In genomic region chr20:13649548-13649947, GRCh38 we compare ENCODE assay signal across 11 cellular contexts. TPM values are rescaled to one million over a fixed set of nuclear protein-coding genes. Genes with fewer than 3 reads are reported as not detected.
DNase-seq lines count a peak whose midpoint lies in the region; ATAC-seq and TF ChIP-seq lines count a peak whose summit lies in the region.
"Had no signal": no experiment of that assay in that cellular context is flagged by ENCODE, and none has a peak within 500 bp of the region (broad histone marks: within the 10 kb centered on the region; RNA-seq: fewer than 3 reads in every experiment).

No MANE protein-coding gene starts in this region.

- DNase-seq in M059J (ENCODE audit: low read depth) (peak; percentile 20), islet precursor cell (peak; percentile 78), testis (peak; percentile 37), ascending aorta (ENCODE audit: low spot score in 2 of 2) (no peak)
- no peak for DNase-seq in activated CD4-positive, alpha-beta T cell treated with anti-CD3 and anti-CD28 coated beads, Interleukin-2, amount 50 U/mL, for 48 hours
- DNase-seq: activated CD8-positive, alpha-beta memory T cell treated with anti-CD3 and anti-CD28 coated beads, Interleukin-2, amount 10 ng/mL, durations not matched to agents 7 days and 5 days; activated naive CD8-positive, alpha-beta T cell treated with anti-CD3 and anti-CD28 coated beads, Interleukin-2, amount 10 ng/mL, durations not matched to agents 7 days and 5 days; CD8-positive, alpha-beta memory T cell; NCI-H510A treated with DMSO at 0.1 percent for 48 hours had no signal

- 35 to 55% methylated on average over 4 of the region's 4 CpGs for WGBS in testis, 2 donors

- intact Hi-C loops in testis (cut with DNase I; ENCODE audit: low total_unique reads) = no loop called here
- intact Hi-C loops in ascending aorta (cut with DNase I) = no loop called here

- H3K27me3 Mint-ChIP-seq in brain = peaks cover 9% of the 10 kb centered on the region

- H3K27ac Mint-ChIP-seq in brain = peak overlapping the region in 3 of 5 experiments; percentile 53 to 75 (median 63)
- H3K27ac Mint-ChIP-seq: activated CD8-positive, alpha-beta memory T cell treated with anti-CD3 and anti-CD28 coated beads, Interleukin-2, amount 10 ng/mL, durations not matched to agents 7 days and 5 days; activated naive CD8-positive, alpha-beta T cell treated with anti-CD3 and anti-CD28 coated beads, Interleukin-2, amount 10 ng/mL, durations not matched to agents 7 days and 5 days; CD8-positive, alpha-beta memory T cell had no signal

- ATAC-seq in HG03025 (IDR thresholded peaks at IDR 0.05; ENCODE audit: low FRiP score, unreplicated experiment) = no peak
- ATAC-seq: activated CD8-positive, alpha-beta memory T cell treated with anti-CD3 and anti-CD28 coated beads, Interleukin-2, amount 10 ng/mL, durations not matched to agents 7 days and 5 days had no signal

- H3K9me3 ChIP-seq in testis (no peaks in the 10 kb centered on the region), ascending aorta (peaks cover 0 to 3% of the 10 kb centered on the region in 2 donors)

- H3K36me3 Mint-ChIP-seq in brain = no peaks in the 10 kb centered on the region
- H3K36me3 Mint-ChIP-seq: activated CD8-positive, alpha-beta memory T cell treated with anti-CD3 and anti-CD28 coated beads, Interleukin-2, amount 10 ng/mL, durations not matched to agents 7 days and 5 days; activated naive CD8-positive, alpha-beta T cell treated with anti-CD3 and anti-CD28 coated beads, Interleukin-2, amount 10 ng/mL, durations not matched to agents 7 days and 5 days; CD8-positive, alpha-beta memory T cell had no signal

- peak overlapping the region in 3 of 5 experiments; percentile 8 to 61 (median 35) for H3K4me3 Mint-ChIP-seq in brain
- H3K4me3 Mint-ChIP-seq: activated CD8-positive, alpha-beta memory T cell treated with anti-CD3 and anti-CD28 coated beads, Interleukin-2, amount 10 ng/mL, durations not matched to agents 7 days and 5 days; activated naive CD8-positive, alpha-beta T cell treated with anti-CD3 and anti-CD28 coated beads, Interleukin-2, amount 10 ng/mL, durations not matched to agents 7 days and 5 days; CD8-positive, alpha-beta memory T cell had no signal

- H3K27ac ChIP-seq in testis (no peak overlapping the region), ascending aorta (no peak overlapping the region)

- TF ChIP-seq POLR2A in testis (IDR thresholded peaks at IDR 0.05) = no peak

- H3K4me1 ChIP-seq in testis (no peaks in the 10 kb centered on the region), ascending aorta (peaks cover 0 to 4% of the 10 kb centered on the region in 2 donors)

- peaks cover 14% of the 10 kb centered on the region for H3K4me1 Mint-ChIP-seq in brain
- H3K4me1 Mint-ChIP-seq: activated CD8-positive, alpha-beta memory T cell treated with anti-CD3 and anti-CD28 coated beads, Interleukin-2, amount 10 ng/mL, durations not matched to agents 7 days and 5 days; activated naive CD8-positive, alpha-beta T cell treated with anti-CD3 and anti-CD28 coated beads, Interleukin-2, amount 10 ng/mL, durations not matched to agents 7 days and 5 days; CD8-positive, alpha-beta memory T cell had no signal

- no peak overlapping the region for H3K4me3 ChIP-seq in testis
- no peak overlapping the region for H3K4me3 ChIP-seq in ascending aorta

- H3K36me3 ChIP-seq in testis (ENCODE audit: low read depth, missing control alignments) = no peaks in the 10 kb centered on the region
- no peaks in the 10 kb centered on the region for H3K36me3 ChIP-seq in ascending aorta

- H3K27me3 ChIP-seq in testis = no peaks in the 10 kb centered on the region
- H3K27me3 ChIP-seq in ascending aorta = no peaks in the 10 kb centered on the region

- peaks cover 0 to 10% (median 0%) of the 10 kb centered on the region in 5 experiments for H3K9me3 Mint-ChIP-seq in brain
- H3K9me3 Mint-ChIP-seq: activated naive CD8-positive, alpha-beta T cell treated with anti-CD3 and anti-CD28 coated beads, Interleukin-2, amount 10 ng/mL, durations not matched to agents 7 days and 5 days; CD8-positive, alpha-beta memory T cell had no signal

- TF ChIP-seq CTCF in brain (conservative IDR thresholded peaks at IDR 0.05) (no peak), testis (IDR thresholded peaks at IDR 0.05) (no peak), ascending aorta (IDR thresholded peaks at IDR 0.05) (no peak)

RNA-seq across cellular contexts. Expression of gene TASP1, which starts 10.8 kb away (rescaled TPM):
- 6.3 and 6.6 TPM in 2 replicates for total RNA-seq in M059J (2014; rRNA removed; shearing (Covaris generic))
- polyA plus RNA-seq in brain (ENCODE audit: insufficient read depth, low read depth, low replicate concordance) (2.1 TPM), testis (ENCODE audit: insufficient read depth, low read depth, low replicate concordance) (10.5 TPM)
- total RNA-seq in testis (10 to 100 TPM; 13.1 to 14.4 TPM), ascending aorta (17.2 TPM)

Comparison
In these comparisons a context has a peak if more than half of its experiments do, and no peak if none do; other contexts are left out.
1. DNase-seq: peak in M059J (single experiment), islet precursor cell (single experiment) and testis (single experiment); none in activated CD4-positive, alpha-beta T cell treated with anti-CD3 and anti-CD28 coated beads, Interleukin-2, amount 50 U/mL, for 48 hours (0 of 2) and ascending aorta (0 of 2).